In the genomic region with DNA sequence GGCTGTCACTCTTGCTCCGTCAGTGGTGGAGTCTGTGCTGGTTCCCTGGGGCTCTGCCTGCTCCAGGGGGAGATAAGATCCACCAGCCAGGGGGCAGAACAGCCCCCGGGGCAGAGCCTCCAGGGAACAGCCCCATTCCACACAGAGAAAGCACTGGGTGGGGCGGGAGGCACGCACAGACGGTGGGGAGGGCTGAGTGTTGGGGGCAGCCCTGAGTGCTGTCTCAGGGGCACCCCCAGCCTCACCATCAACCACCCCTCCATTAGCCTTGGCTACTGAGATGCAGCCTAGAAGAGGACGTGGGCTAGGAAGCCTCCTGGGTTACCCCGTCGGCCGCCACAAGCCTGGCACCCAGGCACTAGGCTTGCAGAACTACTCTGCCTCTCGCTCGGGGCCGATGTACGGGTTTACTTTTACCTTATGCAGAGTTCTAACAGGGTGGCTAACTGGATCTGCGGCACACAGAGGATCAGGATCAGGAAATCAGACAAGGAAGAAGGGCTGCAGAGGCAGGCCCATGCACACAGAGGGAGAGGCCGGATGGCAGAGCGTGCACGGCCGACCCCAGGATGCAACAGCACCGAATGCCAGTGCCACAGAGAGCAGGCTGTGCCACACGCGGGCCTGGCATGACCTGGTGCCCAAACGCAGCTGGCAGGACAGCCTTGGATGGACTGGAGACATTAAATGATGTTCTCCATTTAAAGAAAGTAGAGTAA, we compare ENCODE assay signal across 20 cellular contexts.
"Had no signal": no experiment of that assay in that cellular context is flagged by ENCODE, and none has a peak within 500 bp of the region (broad histone marks: within the 10 kb centered on the region; RNA-seq: fewer than 3 reads in every experiment).

No MANE protein-coding gene starts in this region.

- H3K27ac ChIP-seq: foreskin keratinocyte, ovary, psoas muscle, right atrium auricular region, tibial artery, VCaP had no signal

- H3K27me3 ChIP-seq: foreskin keratinocyte, ovary, right atrium auricular region had no signal

- H3K36me3 ChIP-seq: ovary, right atrium auricular region, tibial artery had no signal

- H3K4me3 ChIP-seq: lung, ovary, psoas muscle, right atrium auricular region, tibial artery had no signal

- H3K27ac Mint-ChIP-seq: activated naive CD8-positive, alpha-beta T cell; activated T-helper 2 cell treated with anti-CD3 and anti-CD28 coated beads, Interferon-gamma antibody, Interleukin-2, Interleukin-4, amounts not matched to agents 10 μg/mL and 5 μg/mL and 100 μg/mL, durations not matched to agents 14 hours and 24 hours and 36 hours; naive thymus-derived CD4-positive, alpha-beta T cell; stimulated activated effector memory CD8-positive, alpha-beta T cell treated with anti-CD3 and anti-CD28 coated beads, Interleukin-12 subunit alpha, Interleukin-12 subunit beta, amount 100 ng/mL, for 72 hours had no signal

- H3K36me3 Mint-ChIP-seq: activated naive CD8-positive, alpha-beta T cell; stimulated activated effector memory CD8-positive, alpha-beta T cell treated with anti-CD3 and anti-CD28 coated beads, Interleukin-12 subunit alpha, Interleukin-12 subunit beta, amount 100 ng/mL, for 72 hours had no signal

- H3K4me3 Mint-ChIP-seq: activated naive CD8-positive, alpha-beta T cell; activated T-cell treated with anti-CD3 and anti-CD28 coated beads, Interleukin-2, amount 50 U/mL, for 4 hours; naive thymus-derived CD4-positive, alpha-beta T cell; stimulated activated effector memory CD8-positive, alpha-beta T cell treated with anti-CD3 and anti-CD28 coated beads, Interleukin-12 subunit alpha, Interleukin-12 subunit beta, amount 100 ng/mL, for 72 hours; stimulated activated naive CD8-positive, alpha-beta T cell treated with anti-CD3 and anti-CD28 coated beads, Interleukin-15, amount 100 ng/mL, for 72 hours had no signal

- H3K4me1 Mint-ChIP-seq: naive thymus-derived CD4-positive, alpha-beta T cell; stimulated activated effector memory CD8-positive, alpha-beta T cell treated with anti-CD3 and anti-CD28 coated beads, Interleukin-12 subunit alpha, Interleukin-12 subunit beta, amount 100 ng/mL, for 72 hours; stimulated activated naive CD8-positive, alpha-beta T cell treated with anti-CD3 and anti-CD28 coated beads, Interleukin-15, amount 100 ng/mL, for 72 hours had no signal

- DNase-seq: activated CD4-positive, alpha-beta T cell treated with anti-CD3 and anti-CD28 coated beads for 1 hour; activated CD4-positive, alpha-beta T cell treated with anti-CD3 and anti-CD28 coated beads, Interleukin-2, amount 50 U/mL, for 1 hour; activated naive CD4-positive, alpha-beta T cell; activated T-cell treated with anti-CD3 and anti-CD28 coated beads, Interleukin-2, amount 50 U/mL, for 4 hours; central memory CD4-positive, alpha-beta T cell; effector memory CD4-positive, alpha-beta T cell; foreskin keratinocyte; hippocampal formation; naive thymus-derived CD4-positive, alpha-beta T cell; stimulated activated CD4-positive, alpha-beta T cell treated with anti-CD3 and anti-CD28 coated beads, Interleukin-12 subunit alpha, Interleukin-12 subunit beta, amount 100 ng/mL, for 4 hours; stimulated activated naive CD8-positive, alpha-beta T cell treated with anti-CD3 and anti-CD28 coated beads, Interleukin-15, amount 100 ng/mL, for 72 hours had no signal

- ATAC-seq: activated T-cell treated with anti-CD3 and anti-CD28 coated beads, Interleukin-2, amount 50 U/mL, for 4 hours; foreskin keratinocyte; naive thymus-derived CD4-positive, alpha-beta T cell; psoas muscle; stimulated activated effector memory CD8-positive, alpha-beta T cell treated with anti-CD3 and anti-CD28 coated beads, Interleukin-12 subunit alpha, Interleukin-12 subunit beta, amount 100 ng/mL, for 72 hours; stimulated activated naive CD8-positive, alpha-beta T cell treated with anti-CD3 and anti-CD28 coated beads, Interleukin-15, amount 100 ng/mL, for 72 hours had no signal

- H3K4me1 ChIP-seq: foreskin keratinocyte, psoas muscle, right atrium auricular region, tibial artery had no signal

- H3K9me3 ChIP-seq: ovary, psoas muscle, right atrium auricular region had no signal

- H3K27me3 Mint-ChIP-seq: activated naive CD8-positive, alpha-beta T cell; stimulated activated naive CD8-positive, alpha-beta T cell treated with anti-CD3 and anti-CD28 coated beads, Interleukin-15, amount 100 ng/mL, for 72 hours had no signal
